9 cellular contexts compared by ENCODE assay signal in genomic region chr17:75753193-75753513, GRCh38. TPM values are rescaled to one million over a fixed set of nuclear protein-coding genes. Genes with fewer than 3 reads are reported as not detected.
DNase-seq lines count a peak whose midpoint lies in the region; ATAC-seq and TF ChIP-seq lines count a peak whose summit lies in the region.
"Had no signal": no experiment of that assay in that cellular context is flagged by ENCODE, and none has a peak within 500 bp of the region (broad histone marks: within the 10 kb centered on the region; RNA-seq: fewer than 3 reads in every experiment).

No MANE protein-coding gene starts in this region.

- no peaks in the 10 kb centered on the region for H3K9me3 ChIP-seq in colonic mucosa

- DNase-seq in BJ (ENCODE audit: low read depth) = no peak
- no peak for DNase-seq in colonic mucosa
- no peak for DNase-seq in nephron progenitor cell
- no peak for DNase-seq in C1 segment of cervical spinal cord (lab: John Stamatoyannopoulos, UW)
- no peak for DNase-seq in COLO829 (ENCODE audit: low spot score)

- H3K4me3 Mint-ChIP-seq in IgD-negative memory B cell = peak overlapping the region; percentile 77 to 93 (median 85)
- H3K4me3 Mint-ChIP-seq in nephron progenitor cell = peak overlapping the region; percentile 25

- TF ChIP-seq CTCF in BJ (IDR thresholded peaks at IDR 0.05; ENCODE audit: insufficient read depth, low read depth, low read length) = no peak
- TF ChIP-seq CTCF in colonic mucosa (IDR thresholded peaks at IDR 0.05) = no peak
- no peak for TF ChIP-seq CTCF in nephron progenitor cell (IDR thresholded peaks at IDR 0.05)

- no peaks in the 10 kb centered on the region for H3K36me3 Mint-ChIP-seq in IgD-negative memory B cell
- H3K36me3 Mint-ChIP-seq in nephron progenitor cell (ENCODE audit: low read depth) = no peaks in the 10 kb centered on the region

- peaks cover 10 to 14% (median 12%) of the 10 kb centered on the region in 3 donors for H3K4me1 Mint-ChIP-seq in IgD-negative memory B cell
- peaks cover 13% of the 10 kb centered on the region for H3K4me1 Mint-ChIP-seq in nephron progenitor cell

- H3K4me3 ChIP-seq in BJ (ENCODE audit: low read depth, low read length) (peak overlapping the region; percentile 53), colonic mucosa (peak overlapping the region; percentile 32)

- ATAC-seq in HG03039 (IDR thresholded peaks at IDR 0.05; ENCODE audit: unreplicated experiment) = no peak
- ATAC-seq in GM18505 (IDR thresholded peaks at IDR 0.05; ENCODE audit: unreplicated experiment) = no peak
- ATAC-seq: HCT116 had no signal

- H3K27me3 Mint-ChIP-seq in IgD-negative memory B cell (no peaks in the 10 kb centered on the region), nephron progenitor cell (ENCODE audit: low read depth, poor library complexity) (peaks cover 12% of the 10 kb centered on the region)

- POLR2A ChIA-PET in BJ (lab: Charles Lee) = interaction anchor here (0.8 to 1.0 kb wide), 2 partner anchors 23 to 27 kb away, joined by 3 to 4 read pairs; no protein-coding TSS in a partner anchor

- peak overlapping the region in 2 of 3 donors; percentile 60 to 81 for H3K27ac Mint-ChIP-seq in IgD-negative memory B cell
- no peak overlapping the region for H3K27ac Mint-ChIP-seq in nephron progenitor cell

- TF ChIP-seq POLR2A in GM18505 (IDR thresholded peaks at IDR 0.05; ENCODE audit: borderline replicate concordance, extremely low read depth, insufficient read depth, insufficient read length) = no peak

- H3K36me3 ChIP-seq in BJ (ENCODE audit: control insufficient read depth, insufficient read depth, low read length) (no peaks in the 10 kb centered on the region), colonic mucosa (peaks cover 31% of the 10 kb centered on the region)

- no peaks in the 10 kb centered on the region for H3K4me1 ChIP-seq in colonic mucosa

- CTCF ChIA-PET in BJ (lab: Yijun Ruan, JAX) = interaction anchor here (0.7 to 14.2 kb wide), 42 partner anchors 9 to 323 kb away, joined by 3 to 607 read pairs (median 4); partner anchors contain the start of genes GALK1, RECQL5, SAP30BP and SMIM5

- H3K9ac ChIP-seq in colonic mucosa (ENCODE audit: low read depth in 2 of 2, low read length in 2 of 2) = peak overlapping the region in 1 of 2 donors; percentile 53

- no peaks in the 10 kb centered on the region for H3K27me3 ChIP-seq in BJ (ENCODE audit: control insufficient read depth, insufficient read depth, low read length)
- H3K27me3 ChIP-seq in colonic mucosa = no peaks in the 10 kb centered on the region

- intact Hi-C loops in colonic mucosa (cut with DNase I) = no loop called here

- H3K9me3 Mint-ChIP-seq in IgD-negative memory B cell (no peaks in the 10 kb centered on the region), nephron progenitor cell (no peaks in the 10 kb centered on the region)

- H3K27ac ChIP-seq in colonic mucosa = no peak overlapping the region

RNA-seq across cellular contexts. Expression of gene GALK1, which starts 11.8 kb away (rescaled TPM):
- polyA plus RNA-seq in BJ (2011; rRNA removed) = 19.9 and 35.8 TPM in 2 replicates
- 11.4 and 18.5 TPM in 2 replicates for polyA minus RNA-seq in BJ (2011; rRNA and poly(A)+ RNA removed)
- polyA plus RNA-seq in IgD-negative memory B cell = 18.6 TPM
- total RNA-seq in colonic mucosa = 10 to 100 TPM; 21.3 to 23.6 TPM

RNA-seq across cellular contexts. Expression of gene UNK, which starts 31.5 kb away (rescaled TPM):
- polyA plus RNA-seq in BJ (2011; rRNA removed) (7.2 and 8.5 TPM in 2 replicates), IgD-negative memory B cell (28.6 TPM)
- 9.7 and 11.0 TPM in 2 replicates for polyA minus RNA-seq in BJ (2011; rRNA and poly(A)+ RNA removed)
- 10 to 100 TPM; 18.4 to 26.0 TPM for total RNA-seq in colonic mucosa

RNA-seq across cellular contexts. Expression of gene ITGB4, which starts 31.9 kb away (rescaled TPM):
- polyA plus RNA-seq in BJ (2011; rRNA removed) (2.1 and 2.3 TPM in 2 replicates), IgD-negative memory B cell (0.48 TPM)
- 0.77 and 1.9 TPM in 2 replicates for polyA minus RNA-seq in BJ (2011; rRNA and poly(A)+ RNA removed)
- total RNA-seq in colonic mucosa = 100 to 1,000 TPM; 267 to 272 TPM
